In genomic region chr6:150301871-150302800, GRCh38 we compare ENCODE assay signal across 8 cellular contexts.
DNase-seq lines count a peak whose midpoint lies in the region; ATAC-seq and TF ChIP-seq lines count a peak whose summit lies in the region.

No MANE protein-coding gene starts in this region.

- no peak for TF ChIP-seq CTCF in chondrocyte (IDR thresholded peaks at IDR 0.05)
- TF ChIP-seq CTCF in BE2C (IDR thresholded peaks at IDR 0.05; ENCODE audit: low read depth, low read length): no peak

- no peak overlapping the region for H3K4me3 ChIP-seq in BE2C (ENCODE audit: low read depth, low read length)

- H3K27me3 Mint-ChIP-seq in activated naive CD8-positive, alpha-beta T cell treated with anti-CD3 and anti-CD28 coated beads, Interleukin-2, amount 50 U/mL, for 24 hours: peaks cover 29% of the 10 kb centered on the region
- H3K27me3 Mint-ChIP-seq in activated naive CD8-positive, alpha-beta T cell treated with anti-CD3 and anti-CD28 coated beads for 36 hours: peaks cover 30% of the 10 kb centered on the region
- H3K27me3 Mint-ChIP-seq in chondrocyte (ENCODE audit: low read depth): no peaks in the 10 kb centered on the region
- H3K27me3 Mint-ChIP-seq in stimulated activated naive CD8-positive, alpha-beta T cell treated with anti-CD3 and anti-CD28 coated beads, Interleukin-15, amount 100 ng/mL, for 72 hours: peaks cover 56% of the 10 kb centered on the region

- H3K4me1 Mint-ChIP-seq in activated naive CD8-positive, alpha-beta T cell treated with anti-CD3 and anti-CD28 coated beads, Interleukin-2, amount 50 U/mL, for 24 hours: peaks cover 9% of the 10 kb centered on the region
- H3K4me1 Mint-ChIP-seq in activated naive CD8-positive, alpha-beta T cell treated with anti-CD3 and anti-CD28 coated beads for 36 hours: peaks cover 6% of the 10 kb centered on the region
- H3K4me1 Mint-ChIP-seq in chondrocyte (ENCODE audit: low read depth): peaks cover 25% of the 10 kb centered on the region
- peaks cover 12% of the 10 kb centered on the region for H3K4me1 Mint-ChIP-seq in stimulated activated naive CD8-positive, alpha-beta T cell treated with anti-CD3 and anti-CD28 coated beads, Interleukin-15, amount 100 ng/mL, for 72 hours

- H3K9me3 Mint-ChIP-seq in activated naive CD8-positive, alpha-beta T cell treated with anti-CD3 and anti-CD28 coated beads, Interleukin-2, amount 50 U/mL, for 24 hours: peaks cover 5% of the 10 kb centered on the region
- peaks cover 5% of the 10 kb centered on the region for H3K9me3 Mint-ChIP-seq in activated naive CD8-positive, alpha-beta T cell treated with anti-CD3 and anti-CD28 coated beads for 36 hours
- peaks cover 6% of the 10 kb centered on the region for H3K9me3 Mint-ChIP-seq in chondrocyte (ENCODE audit: low read depth)
- peaks cover 4 to 10% of the 10 kb centered on the region in 2 donors for H3K9me3 Mint-ChIP-seq in stimulated activated naive CD8-positive, alpha-beta T cell treated with anti-CD3 and anti-CD28 coated beads, Interleukin-15, amount 100 ng/mL, for 72 hours

- peaks cover 2% of the 10 kb centered on the region for H3K36me3 Mint-ChIP-seq in activated naive CD8-positive, alpha-beta T cell treated with anti-CD3 and anti-CD28 coated beads, Interleukin-2, amount 50 U/mL, for 24 hours (ENCODE audit: low read depth)
- peaks cover 2% of the 10 kb centered on the region for H3K36me3 Mint-ChIP-seq in activated naive CD8-positive, alpha-beta T cell treated with anti-CD3 and anti-CD28 coated beads for 36 hours
- peaks cover 5% of the 10 kb centered on the region for H3K36me3 Mint-ChIP-seq in chondrocyte (ENCODE audit: low read depth)

- peaks cover 4% of the 10 kb centered on the region; the same call in 1 of the 2 replicates for H3K27me3 ChIP-seq in BE2C

- ATAC-seq in activated naive CD8-positive, alpha-beta T cell treated with anti-CD3 and anti-CD28 coated beads, Interleukin-2, amount 50 U/mL, for 24 hours: peak; percentile 96
- peak; percentile 97 for ATAC-seq in HG03442 (IDR thresholded peaks at IDR 0.05; ENCODE audit: unreplicated experiment)
- peak; percentile 92 for ATAC-seq in stimulated activated naive CD8-positive, alpha-beta T cell treated with anti-CD3 and anti-CD28 coated beads, Interleukin-15, amount 100 ng/mL, for 72 hours

- H3K4me1 ChIP-seq in BE2C: no peaks in the 10 kb centered on the region

- peaks cover 3% of the 10 kb centered on the region; the same call in 1 of the 2 replicates for H3K9me3 ChIP-seq in BE2C

- no peak overlapping the region for H3K27ac Mint-ChIP-seq in activated naive CD8-positive, alpha-beta T cell treated with anti-CD3 and anti-CD28 coated beads, Interleukin-2, amount 50 U/mL, for 24 hours
- H3K27ac Mint-ChIP-seq in activated naive CD8-positive, alpha-beta T cell treated with anti-CD3 and anti-CD28 coated beads for 36 hours: no peak overlapping the region
- H3K27ac Mint-ChIP-seq in chondrocyte (ENCODE audit: unreplicated experiment): peak overlapping the region; percentile 69
- no peak overlapping the region for H3K27ac Mint-ChIP-seq in stimulated activated naive CD8-positive, alpha-beta T cell treated with anti-CD3 and anti-CD28 coated beads, Interleukin-15, amount 100 ng/mL, for 72 hours

- no peak overlapping the region for H3K4me3 Mint-ChIP-seq in activated naive CD8-positive, alpha-beta T cell treated with anti-CD3 and anti-CD28 coated beads, Interleukin-2, amount 50 U/mL, for 24 hours
- no peak overlapping the region for H3K4me3 Mint-ChIP-seq in activated naive CD8-positive, alpha-beta T cell treated with anti-CD3 and anti-CD28 coated beads for 36 hours
- no peak overlapping the region for H3K4me3 Mint-ChIP-seq in chondrocyte (ENCODE audit: unreplicated experiment)
- no peak overlapping the region for H3K4me3 Mint-ChIP-seq in stimulated activated naive CD8-positive, alpha-beta T cell treated with anti-CD3 and anti-CD28 coated beads, Interleukin-15, amount 100 ng/mL, for 72 hours

- DNase-seq in activated naive CD8-positive, alpha-beta T cell treated with anti-CD3 and anti-CD28 coated beads, Interleukin-2, amount 50 U/mL, for 24 hours: no peak
- DNase-seq in activated naive CD8-positive, alpha-beta T cell treated with anti-CD3 and anti-CD28 coated beads for 36 hours: no peak
- DNase-seq in chondrocyte (ENCODE audit: low spot score): no peak
- no peak for DNase-seq in stimulated activated naive CD8-positive, alpha-beta T cell treated with anti-CD3 and anti-CD28 coated beads, Interleukin-15, amount 100 ng/mL, for 72 hours
- DNase-seq in ureter (ENCODE audit: low spot score): no peak
- no peak for DNase-seq in BE2C
- no peak for DNase-seq in NCI-H510A treated with DMSO at 0.1 percent for 48 hours (lab: John Stamatoyannopoulos, UW)

- H3K36me3 ChIP-seq in BE2C: no peaks in the 10 kb centered on the region
